In genomic region chr3:184237211-184237610, GRCh38 we compare ENCODE assay signal across 18 cellular contexts. TPM values are rescaled to one million over a fixed set of nuclear protein-coding genes. Genes with fewer than 3 reads are reported as not detected.
A peak's percentile ranks its signal among the peaks of the same experiment; 100 is the strongest.
DNase-seq lines count a peak whose midpoint lies in the region; FAIRE-seq and TF ChIP-seq lines count a peak whose summit lies in the region.
"Had no signal": no experiment of that assay in that cellular context is flagged by ENCODE, and none has a peak within 500 bp of the region (broad histone marks: within the 10 kb centered on the region; RNA-seq: fewer than 3 reads in every experiment).

No MANE protein-coding gene starts in this region.

- peaks cover 12% of the 10 kb centered on the region for H3K27me3 ChIP-seq in osteoblast (ENCODE audit: insufficient read depth, low read length)

- H2AFZ ChIP-seq in osteoblast (ENCODE audit: low read length): no peak overlapping the region

- H3K4me2 ChIP-seq in osteoblast (ENCODE audit: insufficient read depth, low read length): no peak overlapping the region

- peak overlapping the region; percentile 44 for H3K4me3 Mint-ChIP-seq in glutamatergic neuron (ENCODE audit: unreplicated experiment)
- H3K4me3 Mint-ChIP-seq: B cell, H9 had no signal

- H3K4me3 ChIP-seq in osteoblast (ENCODE audit: insufficient read depth, low read length): no peak overlapping the region

- no peaks in the 10 kb centered on the region for H3K4me1 ChIP-seq in osteoblast (ENCODE audit: insufficient read depth, low read length)

- peak; percentile 24 for DNase-seq in 8988T
- peak; percentile 7 for DNase-seq in D721Med (ENCODE audit: insufficient read length, low spot score)
- no peak for DNase-seq in glutamatergic neuron
- peak; percentile 50 for DNase-seq in osteoblast (ENCODE audit: insufficient read length, low spot score, missing footprints)
- no peak for DNase-seq in pons (ENCODE audit: low spot score)
- DNase-seq in superior temporal gyrus (ENCODE audit: extremely low spot score): no peak
- no peak for DNase-seq in NCI-H524 treated with DMSO at 0.1 percent for 48 hours (lab: John Stamatoyannopoulos, UW)
- DNase-seq: Calu3, H9, NCI-H1092, NCI-H1417 treated with DMSO at 0.1 percent for 48 hours, NCI-H345, NCI-H510A treated with DMSO at 0.1 percent for 48 hours, NCI-H774 had no signal

- peak overlapping the region; percentile 76 for H3K27ac Mint-ChIP-seq in glutamatergic neuron (ENCODE audit: unreplicated experiment)
- H3K27ac Mint-ChIP-seq: B cell, H9 had no signal

- H3K36me3 Mint-ChIP-seq in glutamatergic neuron (ENCODE audit: unreplicated experiment): peaks cover 4% of the 10 kb centered on the region

- H3K9me3 ChIP-seq in osteoblast (ENCODE audit: low read depth, low read length): no peaks in the 10 kb centered on the region

- peaks cover 13% of the 10 kb centered on the region for H3K27me3 Mint-ChIP-seq in glutamatergic neuron (ENCODE audit: unreplicated experiment)

- H3K27ac ChIP-seq in osteoblast (ENCODE audit: low read depth, low read length): no peak overlapping the region

- H3K4me1 Mint-ChIP-seq in glutamatergic neuron (ENCODE audit: low read depth, unreplicated experiment): peaks cover 33% of the 10 kb centered on the region
- H3K4me1 Mint-ChIP-seq: B cell had no signal

- H3K79me2 ChIP-seq in osteoblast (ENCODE audit: insufficient read depth, low read length): no peaks in the 10 kb centered on the region

- peaks cover 2% of the 10 kb centered on the region for H3K36me3 ChIP-seq in osteoblast (ENCODE audit: insufficient read depth, low read length)

- peaks cover 20% of the 10 kb centered on the region for H3K9me3 Mint-ChIP-seq in glutamatergic neuron (ENCODE audit: unreplicated experiment)
- H3K9me3 Mint-ChIP-seq: H9 had no signal

- TF ChIP-seq CTCF in D721Med (IDR thresholded peaks at IDR 0.05; ENCODE audit: insufficient read depth, missing control alignments) (no peak), glutamatergic neuron (IDR thresholded peaks at IDR 0.05; ENCODE audit: partially characterized antibody, unreplicated experiment) (no peak), osteoblast (IDR thresholded peaks at IDR 0.05; ENCODE audit: extremely low read depth, low read depth, low read length) (no peak)

- peaks cover 14% of the 10 kb centered on the region for H4K20me1 ChIP-seq in osteoblast (ENCODE audit: insufficient read depth, low read length)

- no peak for FAIRE-seq in D721Med (lab: Jason Lieb, UNC)
- FAIRE-seq: GM19239, HepG2 had no signal

RNA-seq across cellular contexts. Expression of gene VWA5B2, which starts 7.8 kb away (rescaled TPM):
- total RNA-seq in glutamatergic neuron (ENCODE audit: unreplicated experiment): 56.5 TPM
- total RNA-seq in osteoblast: not detected in 2 replicates
- total RNA-seq: HT1080 had no signal

RNA-seq across cellular contexts. Expression of gene ALG3, which starts 11.6 kb away (rescaled TPM):
- 26.5 TPM for total RNA-seq in glutamatergic neuron (ENCODE audit: unreplicated experiment)
- 26.8 and 28.9 TPM in 2 replicates for total RNA-seq in osteoblast

RNA-seq across cellular contexts. Expression of gene EEF1AKMT4, which starts 12.3 kb away (rescaled TPM):
- total RNA-seq in glutamatergic neuron (ENCODE audit: unreplicated experiment) (1.7 TPM), osteoblast (2.7 and 3.3 TPM in 2 replicates)

RNA-seq across cellular contexts. Expression of gene CAMK2N2, which starts 24.1 kb away (rescaled TPM):
- total RNA-seq in glutamatergic neuron (ENCODE audit: unreplicated experiment): 14.8 TPM
- total RNA-seq in osteoblast: not detected in 2 replicates
- total RNA-seq: B cell had no signal

RNA-seq across cellular contexts. Expression of gene ECE2, which starts 38.6 kb away (rescaled TPM):
- total RNA-seq in glutamatergic neuron (ENCODE audit: unreplicated experiment) (1.6 TPM), osteoblast (not detected in 2 replicates)
- total RNA-seq: B cell, Calu3, H9, HepG2, HT1080 had no signal

Comparison
In these comparisons a context has a peak if more than half of its experiments do, and no peak if none do; other contexts are left out.
1. DNase-seq: peak in 8988T (single experiment), D721Med (single experiment) and osteoblast (single experiment); none in glutamatergic neuron (single experiment), pons (single experiment), superior temporal gyrus (single experiment) and NCI-H524 treated with DMSO at 0.1 percent for 48 hours (single experiment).
2. RNA of gene VWA5B2, which starts 7.8 kb away (total RNA-seq): 56.5 TPM in glutamatergic neuron (single experiment); not detected in osteoblast; every median in the first group is over 10 times any median in the second.